Comparison of ENCODE assay signal across 13 cellular contexts in the genomic region with DNA sequence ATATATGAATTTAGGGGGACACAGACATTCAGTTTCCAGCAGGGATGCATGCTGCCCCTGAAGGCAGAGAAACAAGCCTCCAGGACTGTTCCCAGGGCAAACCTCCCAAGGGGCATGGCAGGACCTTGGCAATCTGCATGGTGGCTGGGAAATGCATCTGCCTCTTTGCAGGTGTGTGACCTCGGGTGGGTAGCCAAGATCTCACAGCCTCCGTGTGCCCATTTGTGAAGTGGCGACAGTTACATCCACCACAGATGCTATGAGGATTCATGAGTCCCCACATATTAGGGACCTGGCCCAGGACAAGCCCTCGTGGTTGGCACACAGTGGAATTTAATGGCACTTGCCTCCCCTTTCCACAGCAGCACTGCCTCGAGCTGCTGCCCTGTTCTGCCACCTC. TPM values are rescaled to one million over a fixed set of nuclear protein-coding genes. Genes with fewer than 3 reads are reported as not detected.
A peak's percentile ranks its signal among the peaks of the same experiment; 100 is the strongest.
DNase-seq lines count a peak whose midpoint lies in the region; ATAC-seq and TF ChIP-seq lines count a peak whose summit lies in the region.
"Had no signal": no experiment of that assay in that cellular context is flagged by ENCODE, and none has a peak within 500 bp of the region (broad histone marks: within the 10 kb centered on the region; RNA-seq: fewer than 3 reads in every experiment).

No MANE protein-coding gene starts in this region.

- DNase-seq in HCT116 (ENCODE audit: low read depth, low spot score) = no peak
- DNase-seq in PC-9 = no peak
- peak in 1 of 3 donors; percentile 39 for DNase-seq in right cardiac atrium
- DNase-seq in stimulated activated effector memory CD8-positive, alpha-beta T cell treated with anti-CD3 and anti-CD28 coated beads, Interleukin-12 subunit alpha, Interleukin-12 subunit beta, amount 100 ng/mL, for 72 hours (ENCODE audit: low spot score in 2 of 2) = no peak
- DNase-seq in AG08396 (ENCODE audit: low spot score) = no peak
- no peak for DNase-seq in SHP77 treated with DMSO at 0.1 percent for 48 hours (lab: John Stamatoyannopoulos, UW)
- no peak for DNase-seq in mucosa of gallbladder (ENCODE audit: low spot score)

- H3K27ac ChIP-seq in HCT116 (ENCODE audit: low read depth, low read length) (peak overlapping the region; percentile 34; the same call in 1 of the 2 replicates), PC-9 (peak overlapping the region; percentile 99), right cardiac atrium (ENCODE audit: low read length) (peak overlapping the region; percentile 99)

- H3K27ac Mint-ChIP-seq in stimulated activated effector memory CD8-positive, alpha-beta T cell treated with anti-CD3 and anti-CD28 coated beads, Interleukin-12 subunit alpha, Interleukin-12 subunit beta, amount 100 ng/mL, for 72 hours = peak overlapping the region; percentile 85

- no peak for ATAC-seq in HCT116
- no peak for ATAC-seq in right cardiac atrium
- no peak for ATAC-seq in stimulated activated effector memory CD8-positive, alpha-beta T cell treated with anti-CD3 and anti-CD28 coated beads, Interleukin-12 subunit alpha, Interleukin-12 subunit beta, amount 100 ng/mL, for 72 hours
- ATAC-seq in GM21576 (IDR thresholded peaks at IDR 0.05; ENCODE audit: unreplicated experiment) = no peak

- RAD21 ChIA-PET in HCT116 (lab: Charles Lee; ENCODE audit: low non-redundant PET in 1 of 2, low total read pairs in 2 of 2, uncharacterized antibody in 2 of 2, unreplicated experiment in 2 of 2) = no interaction called here

- TF ChIP-seq POLR2A in HCT116 (IDR thresholded peaks at IDR 0.05; ENCODE audit: borderline replicate concordance, extremely low read depth, insufficient read depth, insufficient read length) = no peak

- peaks cover 23% of the 10 kb centered on the region for H3K4me1 Mint-ChIP-seq in stimulated activated effector memory CD8-positive, alpha-beta T cell treated with anti-CD3 and anti-CD28 coated beads, Interleukin-12 subunit alpha, Interleukin-12 subunit beta, amount 100 ng/mL, for 72 hours

- peak overlapping the region; percentile 71 for H3K4me3 Mint-ChIP-seq in stimulated activated effector memory CD8-positive, alpha-beta T cell treated with anti-CD3 and anti-CD28 coated beads, Interleukin-12 subunit alpha, Interleukin-12 subunit beta, amount 100 ng/mL, for 72 hours

- H3K36me3 ChIP-seq in HCT116 (ENCODE audit: control insufficient read depth in 1 of 2, insufficient read depth in 2 of 2, low read length in 2 of 2) = no peaks in the 10 kb centered on the region
- H3K36me3 ChIP-seq in PC-9 (ENCODE audit: low read depth) = no peaks in the 10 kb centered on the region
- H3K36me3 ChIP-seq: tibial nerve had no signal

- no peak overlapping the region for H2AFZ ChIP-seq in HCT116 (ENCODE audit: low read depth, low read length, poor library complexity, severe bottlenecking)
- H2AFZ ChIP-seq in PC-9 = no peak overlapping the region

- H3K4me2 ChIP-seq in HCT116 (ENCODE audit: low read length) = peak overlapping the region; percentile 75
- H3K4me2 ChIP-seq in PC-9 = peak overlapping the region; percentile 62

- POLR2A ChIA-PET in HCT116 (lab: Charles Lee) = interaction anchor here (1.1 kb wide), 1 partner anchor 283 kb away, joined by 3 read pairs; no protein-coding TSS in a partner anchor
- POLR2A ChIA-PET in PC-9 (lab: Charles Lee; ENCODE audit: unreplicated experiment) = interaction anchor here (0.7 to 0.8 kb wide), 2 partner anchors 13 to 24 kb away, joined by 3 to 24 read pairs; no protein-coding TSS in a partner anchor

- H4K20me1 ChIP-seq in HCT116 (ENCODE audit: insufficient read depth) = no peaks in the 10 kb centered on the region
- no peaks in the 10 kb centered on the region for H4K20me1 ChIP-seq in PC-9 (ENCODE audit: insufficient read depth)

- H3K9me2 ChIP-seq in HCT116 (ENCODE audit: insufficient read depth) (no peaks in the 10 kb centered on the region), PC-9 (ENCODE audit: insufficient read depth) (no peaks in the 10 kb centered on the region)

- CTCF ChIA-PET in HCT116 (lab: Charles Lee) = no interaction called here
- CTCF ChIA-PET in PC-9 (lab: Charles Lee) = interaction anchor here (0.6 kb wide), 1 partner anchor 8 kb away, joined by 3 read pairs; no protein-coding TSS in a partner anchor

- no peak for TF ChIP-seq RAD21 in HCT116 (IDR thresholded peaks at IDR 0.05; ENCODE audit: low read depth)

- TF ChIP-seq CTCF in HCT116 (IDR thresholded peaks at IDR 0.05 in 2 of 3, conservative IDR thresholded peaks at IDR 0.05 in 1 of 3; ENCODE audit: borderline replicate concordance in 1 of 3, insufficient read depth in 1 of 3, low read depth in 2 of 3, low read length in 2 of 3) = no peak
- TF ChIP-seq CTCF in PC-9 (conservative IDR thresholded peaks at IDR 0.05) = no peak

- H3K4me3 ChIP-seq in HCT116 (replicated peaks in 1 of 2; ENCODE audit: low read depth in 1 of 2, low read length in 2 of 2) (peak overlapping the region in 1 of 2 experiments; percentile 37; a peak in 1 of 4 replicates), PC-9 (no peak overlapping the region), right cardiac atrium (ENCODE audit: low read length) (no peak overlapping the region)
- H3K4me3 ChIP-seq: tibial nerve had no signal

- no peaks in the 10 kb centered on the region for H3K79me2 ChIP-seq in HCT116 (ENCODE audit: insufficient read depth, low read length)
- H3K79me2 ChIP-seq in PC-9 (ENCODE audit: low read depth) = no peaks in the 10 kb centered on the region

- intact Hi-C loops in HCT116 (cut with micrococcal nuclease) (no loop called here), PC-9 (cut with micrococcal nuclease; ENCODE audit: unreplicated experiment) (no loop called here), right cardiac atrium (cut with DNase I) (loop anchor here in 1 of 4 donors (10.0 kb wide), 1 partner anchor 70 kb away; no protein-coding TSS in a partner anchor)

- peaks cover 64% of the 10 kb centered on the region for H3F3A ChIP-seq in PC-9 (ENCODE audit: insufficient read depth, low read depth)

- H3K4me1 ChIP-seq in HCT116 (ENCODE audit: control insufficient read depth in 1 of 2, insufficient read depth in 2 of 2, low read length in 2 of 2) (peaks cover 41 to 44% of the 10 kb centered on the region in 2 experiments), PC-9 (replicated peaks; ENCODE audit: insufficient read depth) (peaks cover 71% of the 10 kb centered on the region), right cardiac atrium (ENCODE audit: control insufficient read depth, insufficient read depth, low read length) (peaks cover 36% of the 10 kb centered on the region)

- H3K9me3 ChIP-seq in HCT116 (ENCODE audit: control insufficient read depth in 1 of 2, insufficient read depth in 1 of 2, low read depth in 1 of 2, low read length in 2 of 2) = no peaks in the 10 kb centered on the region
- H3K9me3 ChIP-seq in PC-9 (ENCODE audit: insufficient read depth, low read depth) = no peaks in the 10 kb centered on the region
- H3K9me3 ChIP-seq in right cardiac atrium (ENCODE audit: control insufficient read depth, low read length) = no peaks in the 10 kb centered on the region
- H3K9me3 ChIP-seq: tibial nerve had no signal

- H3K27me3 ChIP-seq in HCT116 (ENCODE audit: insufficient read depth, low read length) = no peaks in the 10 kb centered on the region
- no peaks in the 10 kb centered on the region for H3K27me3 ChIP-seq in PC-9 (ENCODE audit: insufficient read depth, low read depth)
- H3K27me3 ChIP-seq in right cardiac atrium (ENCODE audit: control insufficient read depth, insufficient read depth) = no peaks in the 10 kb centered on the region
- H3K27me3 ChIP-seq: tibial nerve had no signal

- BruUV-seq in HCT116 (replicated peaks; lab: Mats Ljungman, UMichigan) (no TSS peak), PC-9 (replicated peaks; lab: Mats Ljungman, UMichigan) (TSS peak; percentile 52)

- H3K36me3 Mint-ChIP-seq in stimulated activated effector memory CD8-positive, alpha-beta T cell treated with anti-CD3 and anti-CD28 coated beads, Interleukin-12 subunit alpha, Interleukin-12 subunit beta, amount 100 ng/mL, for 72 hours = no peaks in the 10 kb centered on the region

- peak overlapping the region; percentile 35; the same call in 1 of the 2 replicates for H3K9ac ChIP-seq in HCT116 (ENCODE audit: low read length)

- H3K9me3 Mint-ChIP-seq in stimulated activated effector memory CD8-positive, alpha-beta T cell treated with anti-CD3 and anti-CD28 coated beads, Interleukin-12 subunit alpha, Interleukin-12 subunit beta, amount 100 ng/mL, for 72 hours = no peaks in the 10 kb centered on the region
- H3K9me3 Mint-ChIP-seq: activated CD4-positive, alpha-beta memory T cell treated with anti-CD3 and anti-CD28 coated beads, Interleukin-2, amount 10 ng/mL, durations not matched to agents 7 days and 5 days had no signal

- 63% methylated on average over 5 of the region's 5 CpGs for WGBS in right cardiac atrium

TF ChIP-seq in HCT116, 20 proteins besides CTCF, POLR2A, EP300 and RAD21 (continues in another document):
- no peak for TF ChIP-seq ELF1 (IDR thresholded peaks at IDR 0.05; ENCODE audit: borderline replicate concordance, low read depth)
- TF ChIP-seq, protein P1, sequence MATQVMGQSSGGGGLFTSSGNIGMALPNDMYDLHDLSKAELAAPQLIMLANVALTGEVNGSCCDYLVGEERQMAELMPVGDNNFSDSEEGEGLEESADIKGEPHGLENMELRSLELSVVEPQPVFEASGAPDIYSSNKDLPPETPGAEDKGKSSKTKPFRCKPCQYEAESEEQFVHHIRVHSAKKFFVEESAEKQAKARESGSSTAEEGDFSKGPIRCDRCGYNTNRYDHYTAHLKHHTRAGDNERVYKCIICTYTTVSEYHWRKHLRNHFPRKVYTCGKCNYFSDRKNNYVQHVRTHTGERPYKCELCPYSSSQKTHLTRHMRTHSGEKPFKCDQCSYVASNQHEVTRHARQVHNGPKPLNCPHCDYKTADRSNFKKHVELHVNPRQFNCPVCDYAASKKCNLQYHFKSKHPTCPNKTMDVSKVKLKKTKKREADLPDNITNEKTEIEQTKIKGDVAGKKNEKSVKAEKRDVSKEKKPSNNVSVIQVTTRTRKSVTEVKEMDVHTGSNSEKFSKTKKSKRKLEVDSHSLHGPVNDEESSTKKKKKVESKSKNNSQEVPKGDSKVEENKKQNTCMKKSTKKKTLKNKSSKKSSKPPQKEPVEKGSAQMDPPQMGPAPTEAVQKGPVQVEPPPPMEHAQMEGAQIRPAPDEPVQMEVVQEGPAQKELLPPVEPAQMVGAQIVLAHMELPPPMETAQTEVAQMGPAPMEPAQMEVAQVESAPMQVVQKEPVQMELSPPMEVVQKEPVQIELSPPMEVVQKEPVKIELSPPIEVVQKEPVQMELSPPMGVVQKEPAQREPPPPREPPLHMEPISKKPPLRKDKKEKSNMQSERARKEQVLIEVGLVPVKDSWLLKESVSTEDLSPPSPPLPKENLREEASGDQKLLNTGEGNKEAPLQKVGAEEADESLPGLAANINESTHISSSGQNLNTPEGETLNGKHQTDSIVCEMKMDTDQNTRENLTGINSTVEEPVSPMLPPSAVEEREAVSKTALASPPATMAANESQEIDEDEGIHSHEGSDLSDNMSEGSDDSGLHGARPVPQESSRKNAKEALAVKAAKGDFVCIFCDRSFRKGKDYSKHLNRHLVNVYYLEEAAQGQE (IDR thresholded peaks at IDR 0.05; ENCODE audit: low read depth) = no peak

RNA-seq across cellular contexts. Expression of a gene that starts 29.9 kb away (rescaled TPM):
- total RNA-seq in HCT116 (2021; ENCODE audit: unreplicated experiment) (not detected), PC-9 (2021) (0.70 and 1.2 TPM in 2 replicates), right cardiac atrium (under 1 TPM in 3 of 4 donors, not detected in 1; 0.29 to 0.54 (median 0.42) TPM), mucosa of gallbladder (2.6 TPM)
- 0.02 TPM in 1 of 2 replicates, not detected in the other for polyA plus RNA-seq in HCT116 (2012)
- 0.32 TPM for polyA plus RNA-seq in right cardiac atrium
- total RNA-seq: activated CD4-positive, alpha-beta memory T cell treated with anti-CD3 and anti-CD28 coated beads, Interleukin-2, amount 10 ng/mL, durations not matched to agents 7 days and 5 days; OCI-LY7; T-helper 2 cell treated with Interferon-gamma antibody and Interleukin-4, amounts not matched to agents 100 ng/mL and 5 ng/mL, for 36 hours had no signal
- polyA plus RNA-seq: immature natural killer cell had no signal

Comparison
In these comparisons a context has a peak if more than half of its experiments do, and no peak if none do; other contexts are left out.
1. H3K27ac ChIP-seq: peak in every context shown above with its lines; median percentile 99 in PC-9; 99 in right cardiac atrium; 34 in HCT116.